Comparison of ENCODE assay signal across 1 cellular context in genomic region chr5:135333737-135334515, GRCh38.
A peak's percentile ranks its signal among the peaks of the same experiment; 100 is the strongest.
TF ChIP-seq lines count a peak whose summit lies in the region.

No MANE protein-coding gene starts in this region.

TF ChIP-seq in HepG2, 621 proteins besides CTCF, POLR2A, EP300 and RAD21 (continued from another document):
- TF ChIP-seq, protein P1, sequence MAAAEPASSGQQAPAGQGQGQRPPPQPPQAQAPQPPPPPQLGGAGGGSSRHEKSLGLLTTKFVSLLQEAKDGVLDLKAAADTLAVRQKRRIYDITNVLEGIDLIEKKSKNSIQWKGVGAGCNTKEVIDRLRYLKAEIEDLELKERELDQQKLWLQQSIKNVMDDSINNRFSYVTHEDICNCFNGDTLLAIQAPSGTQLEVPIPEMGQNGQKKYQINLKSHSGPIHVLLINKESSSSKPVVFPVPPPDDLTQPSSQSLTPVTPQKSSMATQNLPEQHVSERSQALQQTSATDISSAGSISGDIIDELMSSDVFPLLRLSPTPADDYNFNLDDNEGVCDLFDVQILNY (CRISPR knock-in tag; conservative IDR thresholded peaks at IDR 0.05), result no peak
- TF ChIP-seq ZFAT (CRISPR knock-in tag; conservative IDR thresholded peaks at IDR 0.05) (no peak), ZNF776 (CRISPR knock-in tag; IDR thresholded peaks at IDR 0.05) (no peak), ZNF484 (CRISPR knock-in tag; IDR thresholded peaks at IDR 0.05; ENCODE audit: borderline replicate concordance, low read depth) (no peak), RBM22 (optimal IDR thresholded peaks at IDR 0.05; ENCODE audit: low read length) (peak; percentile 79), ZNF597 (CRISPR knock-in tag; IDR thresholded peaks at IDR 0.05) (no peak), ZNF230 (CRISPR knock-in tag; IDR thresholded peaks at IDR 0.05) (no peak), MIER3 (CRISPR knock-in tag; IDR thresholded peaks at IDR 0.05; ENCODE audit: borderline replicate concordance) (no peak), HDAC1 (CRISPR knock-in tag; IDR thresholded peaks at IDR 0.05) (no peak), ZNF530 (CRISPR knock-in tag; IDR thresholded peaks at IDR 0.05; ENCODE audit: low read depth) (no peak), AGO2 (optimal IDR thresholded peaks at IDR 0.05; ENCODE audit: low read depth, low read length) (peak; percentile 32), ZNF235 (CRISPR knock-in tag; IDR thresholded peaks at IDR 0.05; ENCODE audit: borderline replicate concordance) (no peak), RXRA (CRISPR knock-in tag; IDR thresholded peaks at IDR 0.05) (no peak)
- TF ChIP-seq, protein P2, sequence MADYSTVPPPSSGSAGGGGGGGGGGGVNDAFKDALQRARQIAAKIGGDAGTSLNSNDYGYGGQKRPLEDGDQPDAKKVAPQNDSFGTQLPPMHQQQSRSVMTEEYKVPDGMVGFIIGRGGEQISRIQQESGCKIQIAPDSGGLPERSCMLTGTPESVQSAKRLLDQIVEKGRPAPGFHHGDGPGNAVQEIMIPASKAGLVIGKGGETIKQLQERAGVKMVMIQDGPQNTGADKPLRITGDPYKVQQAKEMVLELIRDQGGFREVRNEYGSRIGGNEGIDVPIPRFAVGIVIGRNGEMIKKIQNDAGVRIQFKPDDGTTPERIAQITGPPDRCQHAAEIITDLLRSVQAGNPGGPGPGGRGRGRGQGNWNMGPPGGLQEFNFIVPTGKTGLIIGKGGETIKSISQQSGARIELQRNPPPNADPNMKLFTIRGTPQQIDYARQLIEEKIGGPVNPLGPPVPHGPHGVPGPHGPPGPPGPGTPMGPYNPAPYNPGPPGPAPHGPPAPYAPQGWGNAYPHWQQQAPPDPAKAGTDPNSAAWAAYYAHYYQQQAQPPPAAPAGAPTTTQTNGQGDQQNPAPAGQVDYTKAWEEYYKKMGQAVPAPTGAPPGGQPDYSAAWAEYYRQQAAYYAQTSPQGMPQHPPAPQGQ (CRISPR knock-in tag; IDR thresholded peaks at IDR 0.05; ENCODE audit: borderline replicate concordance), result no peak
